Comparison of ENCODE assay signal across 1 cellular context in the genomic region with DNA sequence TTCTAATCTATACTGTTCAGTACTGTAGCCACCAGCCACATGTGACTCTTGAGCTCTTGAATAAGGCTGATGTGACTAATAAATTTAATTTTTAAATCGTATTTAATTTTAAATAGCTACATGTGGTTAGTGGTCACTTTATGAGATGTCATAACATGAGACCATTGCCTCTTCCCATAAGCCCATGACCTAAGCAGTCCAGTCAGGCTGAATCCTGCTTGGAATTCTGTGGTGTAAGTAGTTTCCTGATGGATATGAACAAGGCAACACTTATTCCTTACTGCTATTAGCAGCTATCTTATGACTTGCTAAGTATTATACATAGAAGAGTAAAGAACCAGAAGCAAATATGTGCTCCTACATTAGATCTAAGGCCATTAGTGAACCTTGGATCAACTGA.
TF ChIP-seq lines count a peak whose summit lies in the region.

No MANE protein-coding gene starts in this region.

TF ChIP-seq in HepG2, 621 proteins besides CTCF, POLR2A, EP300 and RAD21 (continued from another document):
- TF ChIP-seq, protein P1, sequence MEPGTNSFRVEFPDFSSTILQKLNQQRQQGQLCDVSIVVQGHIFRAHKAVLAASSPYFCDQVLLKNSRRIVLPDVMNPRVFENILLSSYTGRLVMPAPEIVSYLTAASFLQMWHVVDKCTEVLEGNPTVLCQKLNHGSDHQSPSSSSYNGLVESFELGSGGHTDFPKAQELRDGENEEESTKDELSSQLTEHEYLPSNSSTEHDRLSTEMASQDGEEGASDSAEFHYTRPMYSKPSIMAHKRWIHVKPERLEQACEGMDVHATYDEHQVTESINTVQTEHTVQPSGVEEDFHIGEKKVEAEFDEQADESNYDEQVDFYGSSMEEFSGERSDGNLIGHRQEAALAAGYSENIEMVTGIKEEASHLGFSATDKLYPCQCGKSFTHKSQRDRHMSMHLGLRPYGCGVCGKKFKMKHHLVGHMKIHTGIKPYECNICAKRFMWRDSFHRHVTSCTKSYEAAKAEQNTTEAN (CRISPR knock-in tag; conservative IDR thresholded peaks at IDR 0.05), result no peak
- no peak for TF ChIP-seq ADNP (CRISPR knock-in tag; IDR thresholded peaks at IDR 0.05)
- no peak for TF ChIP-seq HDAC6 (IDR thresholded peaks at IDR 0.05; ENCODE audit: low read depth, low read length)
- no peak for TF ChIP-seq ZNF326 (CRISPR knock-in tag; IDR thresholded peaks at IDR 0.05; ENCODE audit: borderline replicate concordance)
- TF ChIP-seq, protein P2, sequence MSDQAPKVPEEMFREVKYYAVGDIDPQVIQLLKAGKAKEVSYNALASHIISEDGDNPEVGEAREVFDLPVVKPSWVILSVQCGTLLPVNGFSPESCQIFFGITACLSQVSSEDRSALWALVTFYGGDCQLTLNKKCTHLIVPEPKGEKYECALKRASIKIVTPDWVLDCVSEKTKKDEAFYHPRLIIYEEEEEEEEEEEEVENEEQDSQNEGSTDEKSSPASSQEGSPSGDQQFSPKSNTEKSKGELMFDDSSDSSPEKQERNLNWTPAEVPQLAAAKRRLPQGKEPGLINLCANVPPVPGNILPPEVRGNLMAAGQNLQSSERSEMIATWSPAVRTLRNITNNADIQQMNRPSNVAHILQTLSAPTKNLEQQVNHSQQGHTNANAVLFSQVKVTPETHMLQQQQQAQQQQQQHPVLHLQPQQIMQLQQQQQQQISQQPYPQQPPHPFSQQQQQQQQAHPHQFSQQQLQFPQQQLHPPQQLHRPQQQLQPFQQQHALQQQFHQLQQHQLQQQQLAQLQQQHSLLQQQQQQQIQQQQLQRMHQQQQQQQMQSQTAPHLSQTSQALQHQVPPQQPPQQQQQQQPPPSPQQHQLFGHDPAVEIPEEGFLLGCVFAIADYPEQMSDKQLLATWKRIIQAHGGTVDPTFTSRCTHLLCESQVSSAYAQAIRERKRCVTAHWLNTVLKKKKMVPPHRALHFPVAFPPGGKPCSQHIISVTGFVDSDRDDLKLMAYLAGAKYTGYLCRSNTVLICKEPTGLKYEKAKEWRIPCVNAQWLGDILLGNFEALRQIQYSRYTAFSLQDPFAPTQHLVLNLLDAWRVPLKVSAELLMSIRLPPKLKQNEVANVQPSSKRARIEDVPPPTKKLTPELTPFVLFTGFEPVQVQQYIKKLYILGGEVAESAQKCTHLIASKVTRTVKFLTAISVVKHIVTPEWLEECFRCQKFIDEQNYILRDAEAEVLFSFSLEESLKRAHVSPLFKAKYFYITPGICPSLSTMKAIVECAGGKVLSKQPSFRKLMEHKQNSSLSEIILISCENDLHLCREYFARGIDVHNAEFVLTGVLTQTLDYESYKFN (CRISPR knock-in tag; conservative IDR thresholded peaks at IDR 0.05), result no peak
